In the genomic region with DNA sequence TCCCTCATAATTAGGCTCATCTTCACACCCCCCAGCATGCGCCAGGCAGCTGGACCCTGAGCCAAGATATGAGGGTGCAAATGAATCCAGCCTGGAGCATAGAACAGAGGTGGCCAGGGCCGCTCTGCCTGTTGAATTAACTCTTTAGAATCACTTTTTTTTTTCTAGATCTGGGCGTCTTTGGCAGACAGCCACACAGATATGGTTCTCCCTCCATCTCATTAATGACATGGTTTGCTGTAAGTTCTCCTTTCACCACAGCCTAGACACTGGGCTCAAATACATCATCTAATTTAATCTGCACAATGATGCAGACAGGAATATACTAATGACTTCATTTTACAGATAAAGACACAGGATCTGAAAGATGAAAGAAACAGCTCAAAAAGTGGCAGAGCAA, we compare ENCODE assay signal across 27 cellular contexts.
"Had no signal": no experiment of that assay in that cellular context is flagged by ENCODE, and none has a peak within 500 bp of the region (broad histone marks: within the 10 kb centered on the region; RNA-seq: fewer than 3 reads in every experiment).

No MANE protein-coding gene starts in this region.

- H3K36me3 Mint-ChIP-seq: immature natural killer cell, memory B cell had no signal

- ATAC-seq: effector memory CD8-positive, alpha-beta T cell; esophagus mucosa; left lobe of liver had no signal

- H3K9me3 Mint-ChIP-seq: dendritic cell treated with granulocyte-macrophage colony-stimulating factor and Interleukin-4, amounts not matched to agents 40 ng/mL and 50 ng/mL, for 4 days; effector memory CD8-positive, alpha-beta T cell had no signal

- H3K4me1 Mint-ChIP-seq: endodermal cell, immature natural killer cell, memory B cell had no signal

- H3K4me3 ChIP-seq: colonic mucosa, esophagus squamous epithelium, gastroesophageal sphincter, heart left ventricle, hepatocyte, left ventricle myocardium inferior, lung had no signal

- H3K27ac ChIP-seq: colonic mucosa, epithelial cell of prostate, heart left ventricle, hepatocyte, left ventricle myocardium inferior had no signal

- H3K9me3 ChIP-seq: colonic mucosa, esophagus squamous epithelium, gastroesophageal sphincter, left ventricle myocardium inferior had no signal

- DNase-seq: colonic mucosa; cortex of kidney; effector CD8-positive, alpha-beta T cell; effector memory CD8-positive, alpha-beta T cell; endodermal cell; erythroblast; esophagus squamous epithelium; foreskin fibroblast; foreskin melanocyte; heart left ventricle; hypothalamus; immature natural killer cell; islet precursor cell; kidney; kidney glomerular epithelial cell; left colon; left ventricle myocardium inferior; mammary epithelial cell; midbrain had no signal

- H3K27me3 Mint-ChIP-seq: dendritic cell treated with granulocyte-macrophage colony-stimulating factor and Interleukin-4, amounts not matched to agents 40 ng/mL and 50 ng/mL, for 4 days had no signal

- H3K4me3 Mint-ChIP-seq: dendritic cell treated with granulocyte-macrophage colony-stimulating factor and Interleukin-4, amounts not matched to agents 40 ng/mL and 50 ng/mL, for 4 days; effector memory CD8-positive, alpha-beta T cell; endodermal cell; immature natural killer cell; memory B cell had no signal

- H3K36me3 ChIP-seq: colonic mucosa, esophagus squamous epithelium, gastroesophageal sphincter, heart left ventricle, left ventricle myocardium inferior had no signal

- H3K27me3 ChIP-seq: colonic mucosa, hepatocyte had no signal

- H3K4me1 ChIP-seq: colonic mucosa, gastroesophageal sphincter, heart left ventricle, left ventricle myocardium inferior had no signal

- H3K27ac Mint-ChIP-seq: dendritic cell treated with granulocyte-macrophage colony-stimulating factor and Interleukin-4, amounts not matched to agents 40 ng/mL and 50 ng/mL, for 4 days; effector memory CD8-positive, alpha-beta T cell; endodermal cell; immature natural killer cell; memory B cell had no signal
